Comparison of ENCODE assay signal across 20 cellular contexts in the genomic region with DNA sequence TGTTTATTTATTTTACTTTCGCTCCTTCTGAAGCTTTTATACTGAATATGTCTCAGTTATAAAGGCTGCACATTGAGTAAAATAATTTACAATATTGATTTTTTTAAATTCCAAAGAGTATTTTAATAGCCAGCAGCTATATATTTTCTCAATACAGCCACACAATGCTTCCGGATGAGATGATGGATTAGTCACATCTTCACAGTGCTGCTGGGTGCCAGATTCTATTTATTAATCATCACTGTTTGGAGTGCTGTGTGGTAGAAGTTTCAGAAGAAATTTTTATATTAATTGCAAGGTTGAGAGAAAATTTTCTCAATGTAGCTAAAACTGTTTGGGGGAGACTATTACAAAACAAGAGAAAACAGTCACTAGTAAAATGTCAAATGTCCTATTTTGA.
DNase-seq lines count a peak whose midpoint lies in the region; ATAC-seq, FAIRE-seq and TF ChIP-seq lines count a peak whose summit lies in the region.
"Had no signal": no experiment of that assay in that cellular context is flagged by ENCODE, and none has a peak within 500 bp of the region (broad histone marks: within the 10 kb centered on the region; RNA-seq: fewer than 3 reads in every experiment).

No MANE protein-coding gene starts in this region.

- no peak overlapping the region for H2AFZ ChIP-seq in PC-3 (ENCODE audit: low read length)
- H2AFZ ChIP-seq: GM23248 had no signal

- POLR2A ChIA-PET in PC-3 (lab: Charles Lee; ENCODE audit: unreplicated experiment), result no interaction called here

- H3K4me1 ChIP-seq in PC-3 (ENCODE audit: insufficient read depth, low read length), result peaks cover 29% of the 10 kb centered on the region
- H3K4me1 ChIP-seq in effector memory CD4-positive, alpha-beta T cell (ENCODE audit: control insufficient read depth, insufficient read depth, low read length, poor library complexity, severe bottlenecking), result no peaks in the 10 kb centered on the region

- H3K27me3 Mint-ChIP-seq in nephron progenitor cell (ENCODE audit: low read depth, poor library complexity), result peaks cover under 1% of the 10 kb centered on the region

- no peaks in the 10 kb centered on the region for H3F3A ChIP-seq in PC-3 (ENCODE audit: low read length, unreplicated experiment)

- peak; percentile 88 for ATAC-seq in PC-3
- ATAC-seq in GM21825 (IDR thresholded peaks at IDR 0.05; ENCODE audit: unreplicated experiment), result no peak
- ATAC-seq: HCT116, SK-N-SH treated with all-trans-retinoic acid at 6 μM for 48 hours had no signal

- H3K27me3 ChIP-seq in PC-3 (ENCODE audit: low read length), result no peaks in the 10 kb centered on the region
- no peaks in the 10 kb centered on the region for H3K27me3 ChIP-seq in bronchial epithelial cell (ENCODE audit: control insufficient read depth, insufficient read depth, low read length)
- no peaks in the 10 kb centered on the region for H3K27me3 ChIP-seq in effector memory CD4-positive, alpha-beta T cell (replicated peaks; ENCODE audit: control insufficient read depth, insufficient read depth, low read length, poor library complexity, severe bottlenecking)

- H3K4me1 Mint-ChIP-seq in nephron progenitor cell, result peaks cover 15% of the 10 kb centered on the region
- H3K4me1 Mint-ChIP-seq: CD14-positive monocyte had no signal

- H3K4me3 Mint-ChIP-seq in nephron progenitor cell, result no peak overlapping the region
- H3K4me3 Mint-ChIP-seq: CD14-positive monocyte had no signal

- H3K79me2 ChIP-seq in PC-3 (ENCODE audit: low read length), result no peaks in the 10 kb centered on the region

- TF ChIP-seq CTCF in PC-3 (conservative IDR thresholded peaks at IDR 0.05; ENCODE audit: low read depth, low read length) (no peak), bronchial epithelial cell (IDR thresholded peaks at IDR 0.05; ENCODE audit: insufficient read depth, low read length, severe bottlenecking) (no peak), nephron progenitor cell (IDR thresholded peaks at IDR 0.05) (no peak)

- no peaks in the 10 kb centered on the region for H3K9me3 ChIP-seq in PC-3 (ENCODE audit: low read length)
- peaks cover 3% of the 10 kb centered on the region for H3K9me3 ChIP-seq in effector memory CD4-positive, alpha-beta T cell (ENCODE audit: control insufficient read depth, low read length)

- TF ChIP-seq POLR2A in H54 (IDR thresholded peaks at IDR 0.05; ENCODE audit: low read depth, low read length), result no peak

- H3K36me3 Mint-ChIP-seq in nephron progenitor cell (ENCODE audit: low read depth), result no peaks in the 10 kb centered on the region
- H3K36me3 Mint-ChIP-seq: CD14-positive monocyte had no signal

- no peak overlapping the region for H3K27ac ChIP-seq in PC-3 (ENCODE audit: low read length)
- H3K27ac ChIP-seq in effector memory CD4-positive, alpha-beta T cell (ENCODE audit: insufficient read depth, low read length, poor library complexity, severe bottlenecking), result no peak overlapping the region
- H3K27ac ChIP-seq: GM23248 had no signal

- BruUV-seq in PC-3 (replicated peaks; lab: Mats Ljungman, UMichigan), result no TSS peak

- H3K9me2 ChIP-seq in PC-3 (replicated peaks; ENCODE audit: low read length), result no peaks in the 10 kb centered on the region

- H3K4me2 ChIP-seq in PC-3 (ENCODE audit: low read length), result peak overlapping the region; percentile 39; the same call in 1 of the 2 replicates

- no peaks in the 10 kb centered on the region for H4K20me1 ChIP-seq in PC-3 (ENCODE audit: low read length)

- no peaks in the 10 kb centered on the region for H3K9me3 Mint-ChIP-seq in nephron progenitor cell

- no peaks in the 10 kb centered on the region for H3K36me3 ChIP-seq in PC-3 (ENCODE audit: low read depth, low read length)
- no peaks in the 10 kb centered on the region for H3K36me3 ChIP-seq in bronchial epithelial cell (ENCODE audit: control insufficient read depth, insufficient read depth, low read length)
- H3K36me3 ChIP-seq in effector memory CD4-positive, alpha-beta T cell (ENCODE audit: control insufficient read depth, insufficient read depth, low read length), result no peaks in the 10 kb centered on the region

- CTCF ChIA-PET in PC-3 (lab: Charles Lee), result no interaction called here

- no peak overlapping the region for H3K9ac ChIP-seq in PC-3 (ENCODE audit: low read length)
- H3K9ac ChIP-seq: GM23248 had no signal

- H3K27ac Mint-ChIP-seq in nephron progenitor cell, result no peak overlapping the region
- H3K27ac Mint-ChIP-seq: CD14-positive monocyte had no signal

- H3K4me3 ChIP-seq in PC-3 (ENCODE audit: low read length) (no peak overlapping the region), bronchial epithelial cell (ENCODE audit: low read depth, low read length) (no peak overlapping the region)
- no peak overlapping the region for H3K4me3 ChIP-seq in effector memory CD4-positive, alpha-beta T cell (ENCODE audit: insufficient read depth, low read depth, low read length, poor library complexity, severe bottlenecking)
- H3K4me3 ChIP-seq: GM23248 had no signal

- DNase-seq in H54 (ENCODE audit: insufficient read length, low spot score), result no peak
- peak; percentile 52 for DNase-seq in PC-3
- DNase-seq in bronchial epithelial cell (ENCODE audit: low read depth), result peak; percentile 58
- DNase-seq in kidney tubule cell (ENCODE audit: low spot score), result peak; percentile 2
- DNase-seq in nephron progenitor cell, result no peak
- DNase-seq in effector memory CD4-positive, alpha-beta T cell, result no peak
- DNase-seq: ACHN, GF-D8, GM23248, MV-4-11, NCI-H187, NCI-H2107, NCI-H524, NCI-H82, OCI-M1, SIG-M5 had no signal

- intact Hi-C loops in PC-3 (cut with micrococcal nuclease), result no loop called here

- FAIRE-seq in H54 (lab: Jason Lieb, UNC) (peak; percentile 20), bronchial epithelial cell (lab: Jason Lieb, UNC) (no peak)

Comparison
In these comparisons a context has a peak if more than half of its experiments do, and no peak if none do; other contexts are left out.
1. DNase-seq: peak in PC-3 (single experiment), bronchial epithelial cell (single experiment) and kidney tubule cell (single experiment); none in H54 (single experiment), nephron progenitor cell (single experiment) and effector memory CD4-positive, alpha-beta T cell (0 of 3).